In genomic region chr2:106163948-106164580, GRCh38 we compare ENCODE assay signal across 17 cellular contexts. TPM values are rescaled to one million over a fixed set of nuclear protein-coding genes. Genes with fewer than 3 reads are reported as not detected.
DNase-seq lines count a peak whose midpoint lies in the region; ATAC-seq, FAIRE-seq and TF ChIP-seq lines count a peak whose summit lies in the region.
"Had no signal": no experiment of that assay in that cellular context is flagged by ENCODE, and none has a peak within 500 bp of the region (broad histone marks: within the 10 kb centered on the region; RNA-seq: fewer than 3 reads in every experiment).

No MANE protein-coding gene starts in this region.

- H3K27me3 Mint-ChIP-seq in stimulated activated naive CD8-positive, alpha-beta T cell treated with anti-CD3 and anti-CD28 coated beads, Interleukin-15, amount 100 ng/mL, for 72 hours: no peaks in the 10 kb centered on the region
- no peaks in the 10 kb centered on the region for H3K27me3 Mint-ChIP-seq in type B pancreatic cell
- H3K27me3 Mint-ChIP-seq: stimulated activated naive CD8-positive, alpha-beta T cell treated with anti-CD3 and anti-CD28 coated beads, Interleukin-15, Interleukin-2, amounts not matched to agents 100 ng/mL and 50 ng/mL, for 24 hours had no signal

- peaks cover 0 to 12% (median 0%) of the 10 kb centered on the region in 3 donors for H3K4me1 ChIP-seq in gastroesophageal sphincter

- no peak for TF ChIP-seq EP300 in gastroesophageal sphincter (IDR thresholded peaks at IDR 0.05)

- no peaks in the 10 kb centered on the region for H3K9me3 Mint-ChIP-seq in stimulated activated naive CD8-positive, alpha-beta T cell treated with anti-CD3 and anti-CD28 coated beads, Interleukin-15, amount 100 ng/mL, for 72 hours
- H3K9me3 Mint-ChIP-seq in type B pancreatic cell: no peaks in the 10 kb centered on the region
- H3K9me3 Mint-ChIP-seq: stimulated activated naive CD8-positive, alpha-beta T cell treated with anti-CD3 and anti-CD28 coated beads, Interleukin-15, Interleukin-2, amounts not matched to agents 100 ng/mL and 50 ng/mL, for 24 hours had no signal

- TF ChIP-seq CTCF in fibroblast of pulmonary artery (IDR thresholded peaks at IDR 0.05; ENCODE audit: low read length, missing control alignments): no peak
- no peak for TF ChIP-seq CTCF in type B pancreatic cell (conservative IDR thresholded peaks at IDR 0.05)
- no peak for TF ChIP-seq CTCF in gastroesophageal sphincter (IDR thresholded peaks at IDR 0.05)

- no peaks in the 10 kb centered on the region for H3K9me3 ChIP-seq in gastroesophageal sphincter
- H3K9me3 ChIP-seq: right atrium auricular region had no signal

- WGBS in gastroesophageal sphincter (ENCODE audit: low coverage in 1 of 2), 2 donors: 59 to 65% methylated on average over 4 to 6 of the region's 6 CpGs

- TF ChIP-seq POLR2A in gastroesophageal sphincter (IDR thresholded peaks at IDR 0.05): no peak

- FAIRE-seq in RCC 7860 (lab: Jason Lieb, UNC): no peak
- FAIRE-seq: kidney had no signal

- peaks cover 93% of the 10 kb centered on the region for H3K4me1 Mint-ChIP-seq in stimulated activated naive CD8-positive, alpha-beta T cell treated with anti-CD3 and anti-CD28 coated beads, Interleukin-15, amount 100 ng/mL, for 72 hours
- peaks cover 49% of the 10 kb centered on the region for H3K4me1 Mint-ChIP-seq in type B pancreatic cell (ENCODE audit: unreplicated experiment)

- H3K27ac Mint-ChIP-seq in stimulated activated naive CD8-positive, alpha-beta T cell treated with anti-CD3 and anti-CD28 coated beads, Interleukin-15, amount 100 ng/mL, for 72 hours: peak overlapping the region in 1 of 2 donors; percentile 7
- H3K27ac Mint-ChIP-seq in type B pancreatic cell: peak overlapping the region; percentile 49

- DNase-seq in stimulated activated naive CD8-positive, alpha-beta T cell treated with anti-CD3 and anti-CD28 coated beads, Interleukin-15, amount 100 ng/mL, for 72 hours: no peak
- no peak for DNase-seq in stimulated activated naive CD8-positive, alpha-beta T cell treated with anti-CD3 and anti-CD28 coated beads, Interleukin-15, Interleukin-2, amounts not matched to agents 100 U/mL and 50 U/mL, for 24 hours
- DNase-seq in RCC 7860 (ENCODE audit: low spot score) (peak; percentile 42), fibroblast of pulmonary artery (ENCODE audit: low read depth) (peak; percentile 66), type B pancreatic cell (ENCODE audit: extremely low spot score, unreplicated experiment) (no peak)
- DNase-seq: AML-193; aorta; kidney; NCI-H1105; NCI-H446 treated with DMSO at 0.1 percent for 48 hours; stimulated activated CD4-positive, alpha-beta T cell treated with anti-CD3 and anti-CD28 coated beads, Interleukin-4, amount 100 ng/mL, for 1 hour; T1000 had no signal

- H3K36me3 ChIP-seq in gastroesophageal sphincter: peaks cover 0 to 13% of the 10 kb centered on the region in 2 donors
- H3K36me3 ChIP-seq: right atrium auricular region had no signal

- no peak for ATAC-seq in stimulated activated naive CD8-positive, alpha-beta T cell treated with anti-CD3 and anti-CD28 coated beads, Interleukin-15, amount 100 ng/mL, for 72 hours
- ATAC-seq in stimulated activated naive CD8-positive, alpha-beta T cell treated with anti-CD3 and anti-CD28 coated beads, Interleukin-15, Interleukin-2, amounts not matched to agents 100 U/mL and 50 U/mL, for 24 hours: no peak
- ATAC-seq in GM21825 (IDR thresholded peaks at IDR 0.05; ENCODE audit: unreplicated experiment) (no peak), GM18519 (IDR thresholded peaks at IDR 0.05; ENCODE audit: low FRiP score, unreplicated experiment) (no peak), gastroesophageal sphincter (no peak)

- no peaks in the 10 kb centered on the region for H3K27me3 ChIP-seq in gastroesophageal sphincter
- H3K27me3 ChIP-seq: right atrium auricular region had no signal

- H3K4me3 ChIP-seq in fibroblast of pulmonary artery (replicated peaks; ENCODE audit: low read depth, low read length) (no peak overlapping the region), gastroesophageal sphincter (no peak overlapping the region)
- H3K4me3 ChIP-seq: right atrium auricular region had no signal

- no peak overlapping the region for H3K27ac ChIP-seq in gastroesophageal sphincter
- H3K27ac ChIP-seq: right atrium auricular region had no signal

- peaks cover 22% of the 10 kb centered on the region for H3K36me3 Mint-ChIP-seq in type B pancreatic cell

- peak overlapping the region; percentile 51 to 56 for H3K4me3 Mint-ChIP-seq in stimulated activated naive CD8-positive, alpha-beta T cell treated with anti-CD3 and anti-CD28 coated beads, Interleukin-15, amount 100 ng/mL, for 72 hours
- H3K4me3 Mint-ChIP-seq in type B pancreatic cell: no peak overlapping the region
- H3K4me3 Mint-ChIP-seq: stimulated activated naive CD8-positive, alpha-beta T cell treated with anti-CD3 and anti-CD28 coated beads, Interleukin-15, Interleukin-2, amounts not matched to agents 100 ng/mL and 50 ng/mL, for 24 hours had no signal

RNA-seq across cellular contexts. Expression of gene UXS1, which starts 30.0 kb away (rescaled TPM):
- 55.5 and 58.5 TPM in 2 replicates for total RNA-seq in type B pancreatic cell (ENCODE audit: low replicate concordance)
- total RNA-seq in gastroesophageal sphincter: 10 to 100 TPM; 34.7 to 58.9 (median 52.1) TPM

Comparison
In these comparisons a context has a peak if more than half of its experiments do, and no peak if none do; other contexts are left out.
1. DNase-seq: peak in RCC 7860 (single experiment) and fibroblast of pulmonary artery (single experiment); none in stimulated activated naive CD8-positive, alpha-beta T cell treated with anti-CD3 and anti-CD28 coated beads, Interleukin-15, amount 100 ng/mL, for 72 hours (0 of 2), stimulated activated naive CD8-positive, alpha-beta T cell treated with anti-CD3 and anti-CD28 coated beads, Interleukin-15, Interleukin-2, amounts not matched to agents 100 U/mL and 50 U/mL, for 24 hours (single experiment) and type B pancreatic cell (single experiment).